1 cellular context compared by ENCODE assay signal in the genomic region with DNA sequence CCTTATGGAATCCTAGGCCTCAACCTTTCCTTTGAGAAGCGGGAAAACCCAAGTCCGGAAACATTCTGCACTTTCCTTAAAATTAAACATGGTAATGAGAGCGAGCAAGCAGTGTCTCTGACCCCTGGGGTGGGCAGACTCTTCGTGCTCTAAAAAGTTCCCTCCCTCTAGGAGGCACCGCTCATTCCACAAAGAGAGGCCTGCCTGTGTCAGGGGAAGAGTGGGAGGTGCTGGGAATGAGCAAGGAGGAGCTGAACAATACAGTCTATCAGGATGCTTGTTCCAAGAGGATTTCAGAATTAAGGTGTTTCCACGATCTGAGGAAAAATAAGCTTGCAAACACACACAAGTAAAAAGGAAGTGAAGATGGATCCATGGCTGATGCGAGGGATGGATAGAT.
TF ChIP-seq lines count a peak whose summit lies in the region.

No MANE protein-coding gene starts in this region.

TF ChIP-seq in GM23338, 12 proteins besides CTCF, POLR2A, EP300 and RAD21 (continued from another document):
- TF ChIP-seq, protein P1, sequence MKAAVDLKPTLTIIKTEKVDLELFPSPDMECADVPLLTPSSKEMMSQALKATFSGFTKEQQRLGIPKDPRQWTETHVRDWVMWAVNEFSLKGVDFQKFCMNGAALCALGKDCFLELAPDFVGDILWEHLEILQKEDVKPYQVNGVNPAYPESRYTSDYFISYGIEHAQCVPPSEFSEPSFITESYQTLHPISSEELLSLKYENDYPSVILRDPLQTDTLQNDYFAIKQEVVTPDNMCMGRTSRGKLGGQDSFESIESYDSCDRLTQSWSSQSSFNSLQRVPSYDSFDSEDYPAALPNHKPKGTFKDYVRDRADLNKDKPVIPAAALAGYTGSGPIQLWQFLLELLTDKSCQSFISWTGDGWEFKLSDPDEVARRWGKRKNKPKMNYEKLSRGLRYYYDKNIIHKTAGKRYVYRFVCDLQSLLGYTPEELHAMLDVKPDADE (IDR thresholded peaks at IDR 0.05), result no peak
TF ChIP-seq in GM23338: peak in this region for 0.
